ENCODE assay signal across 12 cellular contexts in the genomic region with DNA sequence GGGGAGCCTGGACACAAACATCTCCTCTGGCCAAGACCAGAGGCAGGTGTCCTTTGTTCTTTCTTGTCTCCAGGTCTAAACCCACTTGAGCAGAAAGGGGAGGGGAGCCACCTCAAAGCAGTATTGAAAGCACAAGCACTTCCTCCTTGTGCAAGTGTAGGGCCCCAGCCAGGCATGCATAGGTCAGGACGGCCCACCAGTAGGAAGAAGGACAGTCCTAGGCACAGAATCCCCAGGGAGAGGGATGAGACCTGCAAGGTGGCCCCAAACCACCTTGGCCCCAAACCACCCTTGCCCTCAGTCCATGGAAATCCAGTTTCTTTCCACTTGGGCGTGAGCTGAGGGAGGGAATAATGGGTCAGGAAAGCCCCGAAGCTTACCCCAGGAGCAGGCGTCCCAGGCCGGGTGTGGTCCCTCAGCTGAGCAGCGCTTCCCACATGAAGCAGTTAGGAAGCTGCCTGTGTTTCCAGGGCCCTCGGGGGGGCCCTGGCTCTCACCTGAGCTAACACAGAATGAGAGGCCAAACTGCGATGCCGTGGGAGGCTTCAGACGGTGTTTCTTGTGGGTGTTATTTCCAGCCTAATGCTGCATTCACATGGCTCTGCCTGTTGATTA. TPM values are rescaled to one million over a fixed set of nuclear protein-coding genes. Genes with fewer than 3 reads are reported as not detected.
DNase-seq lines count a peak whose midpoint lies in the region; ATAC-seq and TF ChIP-seq lines count a peak whose summit lies in the region.
"Had no signal": no experiment of that assay in that cellular context is flagged by ENCODE, and none has a peak within 500 bp of the region (broad histone marks: within the 10 kb centered on the region; RNA-seq: fewer than 3 reads in every experiment).

No MANE protein-coding gene starts in this region.

- H3K4me3 Mint-ChIP-seq in chondrocyte (ENCODE audit: unreplicated experiment) (no peak overlapping the region), HFFc6 (no peak overlapping the region)
- H3K4me3 Mint-ChIP-seq: nephron progenitor cell; T-helper 1 cell treated with Interleukin-12 subunit alpha and Interleukin-12 subunit beta and Interleukin-4 antibody, amounts not matched to agents 30 μg/mL and 1 μg/mL, for 36 hours had no signal

- H3K27me3 Mint-ChIP-seq in chondrocyte (ENCODE audit: low read depth) (peaks cover 53% of the 10 kb centered on the region), HFFc6 (ENCODE audit: insufficient read depth) (peaks cover 40% of the 10 kb centered on the region)

- H2AFZ ChIP-seq in Karpas-422 (ENCODE audit: low read length): no peak overlapping the region; the same call in 1 of the 2 replicates

- WGBS in right lobe of liver (ENCODE audit: insufficient coverage, low coverage, low lambda C conversion rate, missing lambda C conversion rate): 0% methylated on average over 1 of the region's 10 CpGs
- 59 to 72% (median 66%) methylated on average over 9 to 10 of the region's 10 CpGs for WGBS in ovary, 3 donors

- TF ChIP-seq POLR2A in right lobe of liver (IDR thresholded peaks at IDR 0.05) (no peak), ovary (IDR thresholded peaks at IDR 0.05) (no peak)

- no peaks in the 10 kb centered on the region for H3K36me3 ChIP-seq in Karpas-422 (ENCODE audit: insufficient read depth, low read length)
- no peaks in the 10 kb centered on the region for H3K36me3 ChIP-seq in right lobe of liver
- no peaks in the 10 kb centered on the region for H3K36me3 ChIP-seq in ovary
- H3K36me3 ChIP-seq: esophagus squamous epithelium, stomach had no signal

- no peaks in the 10 kb centered on the region for H3K27me3 ChIP-seq in Karpas-422 (ENCODE audit: low read length)
- H3K27me3 ChIP-seq in right lobe of liver: no peaks in the 10 kb centered on the region
- H3K27me3 ChIP-seq in ovary: no peaks in the 10 kb centered on the region

- H3K9me3 ChIP-seq in Karpas-422 (ENCODE audit: low read length) (no peaks in the 10 kb centered on the region), right lobe of liver (no peaks in the 10 kb centered on the region), ovary (no peaks in the 10 kb centered on the region)
- H3K9me3 ChIP-seq: esophagus squamous epithelium, stomach had no signal

- TF ChIP-seq EP300 in ovary (IDR thresholded peaks at IDR 0.05): no peak

- H3K4me2 ChIP-seq in Karpas-422 (ENCODE audit: low read depth, low read length, poor library complexity, severe bottlenecking): peak overlapping the region; percentile 64

- no peaks in the 10 kb centered on the region for H3K79me2 ChIP-seq in Karpas-422 (ENCODE audit: low read length)

- H3K4me1 ChIP-seq in Karpas-422 (ENCODE audit: low read length) (peaks cover 36% of the 10 kb centered on the region), right lobe of liver (no peaks in the 10 kb centered on the region), ovary (ENCODE audit: insufficient read depth) (no peaks in the 10 kb centered on the region)
- H3K4me1 ChIP-seq: esophagus squamous epithelium, stomach had no signal

- H3K9me2 ChIP-seq in Karpas-422 (replicated peaks; ENCODE audit: insufficient read depth, low read length): no peaks in the 10 kb centered on the region

- ATAC-seq in GM18519 (IDR thresholded peaks at IDR 0.05; ENCODE audit: low FRiP score, unreplicated experiment) (peak; percentile 96), GM19463 (IDR thresholded peaks at IDR 0.05; ENCODE audit: unreplicated experiment) (peak; percentile 92), HG02943 (IDR thresholded peaks at IDR 0.05; ENCODE audit: low read depth, unreplicated experiment) (peak; percentile 84), right lobe of liver (no peak)

- intact Hi-C loops in right lobe of liver (cut with DNase I) (no loop called here), ovary (cut with DNase I) (no loop called here)

- H3K4me1 Mint-ChIP-seq in chondrocyte (ENCODE audit: low read depth) (no peaks in the 10 kb centered on the region), HFFc6 (ENCODE audit: low read depth) (no peaks in the 10 kb centered on the region)

- no peaks in the 10 kb centered on the region for H3K9me3 Mint-ChIP-seq in chondrocyte (ENCODE audit: low read depth)
- H3K9me3 Mint-ChIP-seq in HFFc6: no peaks in the 10 kb centered on the region
- H3K9me3 Mint-ChIP-seq: nephron progenitor cell; T-helper 1 cell treated with Interleukin-12 subunit alpha and Interleukin-12 subunit beta and Interleukin-4 antibody, amounts not matched to agents 30 μg/mL and 1 μg/mL, for 36 hours had no signal

- H3K4me3 ChIP-seq in Karpas-422 (ENCODE audit: low read length) (peak overlapping the region; percentile 39; the same call in 1 of the 2 replicates), right lobe of liver (no peak overlapping the region), ovary (no peak overlapping the region)
- H3K4me3 ChIP-seq: esophagus squamous epithelium, stomach had no signal

- peak overlapping the region; percentile 55 for H3K9ac ChIP-seq in Karpas-422 (ENCODE audit: low read length)

- peak overlapping the region; percentile 77 for H3K27ac ChIP-seq in Karpas-422 (ENCODE audit: low read length)
- no peak overlapping the region for H3K27ac ChIP-seq in right lobe of liver
- no peak overlapping the region for H3K27ac ChIP-seq in ovary
- H3K27ac ChIP-seq: esophagus squamous epithelium, stomach had no signal

- H3K36me3 Mint-ChIP-seq in chondrocyte (ENCODE audit: low read depth) (no peaks in the 10 kb centered on the region), HFFc6 (ENCODE audit: low read depth) (no peaks in the 10 kb centered on the region)

- TF ChIP-seq CTCF in chondrocyte (IDR thresholded peaks at IDR 0.05) (no peak), right lobe of liver (IDR thresholded peaks at IDR 0.05) (no peak), ovary (IDR thresholded peaks at IDR 0.05) (no peak), HFFc6 (IDR thresholded peaks at IDR 0.05) (no peak)

- H3K27ac Mint-ChIP-seq in chondrocyte (ENCODE audit: unreplicated experiment): no peak overlapping the region
- no peak overlapping the region for H3K27ac Mint-ChIP-seq in HFFc6
- H3K27ac Mint-ChIP-seq: nephron progenitor cell; T-helper 1 cell treated with Interleukin-12 subunit alpha and Interleukin-12 subunit beta and Interleukin-4 antibody, amounts not matched to agents 30 μg/mL and 1 μg/mL, for 36 hours had no signal

- DNase-seq in Karpas-422: peak; percentile 69
- DNase-seq in chondrocyte (ENCODE audit: low spot score): no peak
- DNase-seq in right lobe of liver: no peak
- DNase-seq in ovary: no peak
- DNase-seq in HFFc6: no peak
- DNase-seq: esophagus squamous epithelium, nephron progenitor cell, stomach had no signal

- H4K20me1 ChIP-seq in Karpas-422 (ENCODE audit: insufficient read depth, low read depth, low read length): no peaks in the 10 kb centered on the region

RNA-seq across cellular contexts. Expression of gene IGSF9B, which starts 20.4 kb away (rescaled TPM):
- 3.5 and 5.6 TPM in 2 replicates for total RNA-seq in Karpas-422 (2014; rRNA removed; shearing (Covaris generic); ENCODE audit: low replicate concordance)
- total RNA-seq in chondrocyte: 8.4 to 18.3 TPM (median 9.3 TPM) in 3 replicates
- total RNA-seq in right lobe of liver: under 1 TPM in 2 of 6 experiments, not detected in 4; 0.15 to 0.23 TPM
- 10 to 100 TPM in 2 of 7 donors, 1 to 10 TPM in 4, under 1 TPM in 1; 0.48 to 15.4 (median 8.8) TPM for total RNA-seq in ovary
- 1 to 10 TPM; 1.7 to 4.2 TPM for polyA plus RNA-seq in ovary
- not detected for total RNA-seq in HFFc6 (2021; fragmentation: NEBNext Ultra II Directional; extraction: Animal tissue kit (Norgen Biotek cat#: 25700))

Comparison
In these comparisons a context has a peak if more than half of its experiments do, and no peak if none do; other contexts are left out.
1. ATAC-seq: peak in GM18519 (single experiment), GM19463 (single experiment) and HG02943 (single experiment); none in right lobe of liver (0 of 4).